Comparison of ENCODE assay signal across 17 cellular contexts in genomic region chr20:33788351-33789049, GRCh38. TPM values are rescaled to one million over a fixed set of nuclear protein-coding genes. Genes with fewer than 3 reads are reported as not detected.
DNase-seq lines count a peak whose midpoint lies in the region; ATAC-seq and TF ChIP-seq lines count a peak whose summit lies in the region.
"Had no signal": no experiment of that assay in that cellular context is flagged by ENCODE, and none has a peak within 500 bp of the region (broad histone marks: within the 10 kb centered on the region; RNA-seq: fewer than 3 reads in every experiment).

No MANE protein-coding gene starts in this region.

- H3K4me1 ChIP-seq in mucosa of rectum (ENCODE audit: control insufficient read depth in 2 of 2, insufficient read depth in 2 of 2, low read length in 2 of 2), result peaks cover 22 to 29% of the 10 kb centered on the region in 2 donors
- peaks cover 17 to 22% of the 10 kb centered on the region in 2 donors for H3K4me1 ChIP-seq in thyroid gland

- peak overlapping the region; percentile 88 to 92 for H3K27ac ChIP-seq in mucosa of rectum (ENCODE audit: low read depth in 2 of 2, low read length in 2 of 2)
- peak overlapping the region in 2 of 3 donors; percentile 85 to 86 for H3K27ac ChIP-seq in thyroid gland
- H3K27ac ChIP-seq: ovary had no signal

- DNase-seq in activated CD8-positive, alpha-beta T cell treated with anti-CD3 and anti-CD28 coated beads, Interleukin-2, amount 10 ng/mL, durations not matched to agents 7 days and 5 days, result no peak
- no peak for DNase-seq in activated CD8-positive, alpha-beta T cell treated with anti-CD3 and anti-CD28 coated beads for 36 hours
- DNase-seq in T-helper 17 cell (no peak), thyroid gland (peak; percentile 42 to 58), NCI-H1092 (lab: John Stamatoyannopoulos, UW) (no peak), NCI-H526 treated with DMSO at 0.1 percent for 48 hours (lab: John Stamatoyannopoulos, UW) (no peak)
- DNase-seq: activated CD4-positive, CD25-positive, alpha-beta regulatory T cell; adrenal gland; CD8-positive, alpha-beta memory T cell; gastrocnemius medialis; KG1; NCI-H1436; ovary had no signal

- H3K9ac ChIP-seq in mucosa of rectum (ENCODE audit: low read depth in 1 of 2, low read length in 2 of 2), result no peak overlapping the region

- no peaks in the 10 kb centered on the region for H3K27me3 ChIP-seq in mucosa of rectum (ENCODE audit: control insufficient read depth in 2 of 2, insufficient read depth in 2 of 2, low read length in 2 of 2)
- H3K27me3 ChIP-seq in thyroid gland, result no peaks in the 10 kb centered on the region
- H3K27me3 ChIP-seq: adrenal gland, gastrocnemius medialis, ovary had no signal

- no peaks in the 10 kb centered on the region for H3K27me3 Mint-ChIP-seq in activated CD8-positive, alpha-beta T cell treated with anti-CD3 and anti-CD28 coated beads, Interleukin-2, amount 10 ng/mL, durations not matched to agents 7 days and 5 days (ENCODE audit: low read depth)
- no peaks in the 10 kb centered on the region for H3K27me3 Mint-ChIP-seq in activated CD8-positive, alpha-beta T cell treated with anti-CD3 and anti-CD28 coated beads for 36 hours
- no peaks in the 10 kb centered on the region for H3K27me3 Mint-ChIP-seq in T-helper 17 cell
- H3K27me3 Mint-ChIP-seq: CD8-positive, alpha-beta memory T cell; memory B cell had no signal

- CTCF ChIA-PET in activated CD8-positive, alpha-beta T cell treated with anti-CD3 and anti-CD28 coated beads, Interleukin-2, amount 10 ng/mL, durations not matched to agents 7 days and 5 days (lab: Charles Lee), result no interaction called here
- CTCF ChIA-PET in activated CD8-positive, alpha-beta T cell treated with anti-CD3 and anti-CD28 coated beads for 36 hours (lab: Charles Lee), result interaction anchor here (0.6 kb wide), 1 partner anchor 307 kb away, joined by 3 read pairs; no protein-coding TSS in a partner anchor

- 80 to 86% methylated on average over 10 to 12 of the region's 12 CpGs for WGBS in thyroid gland, 2 donors

- peaks cover 32% of the 10 kb centered on the region for H3K4me1 Mint-ChIP-seq in activated CD8-positive, alpha-beta T cell treated with anti-CD3 and anti-CD28 coated beads, Interleukin-2, amount 10 ng/mL, durations not matched to agents 7 days and 5 days (ENCODE audit: low read depth)
- H3K4me1 Mint-ChIP-seq in activated CD8-positive, alpha-beta T cell treated with anti-CD3 and anti-CD28 coated beads for 36 hours (ENCODE audit: low read depth), result peaks cover 10% of the 10 kb centered on the region
- peaks cover 17% of the 10 kb centered on the region for H3K4me1 Mint-ChIP-seq in T-helper 17 cell

- H3K36me3 Mint-ChIP-seq in activated CD8-positive, alpha-beta T cell treated with anti-CD3 and anti-CD28 coated beads, Interleukin-2, amount 10 ng/mL, durations not matched to agents 7 days and 5 days (ENCODE audit: low read depth), result no peaks in the 10 kb centered on the region
- peaks cover 5% of the 10 kb centered on the region for H3K36me3 Mint-ChIP-seq in activated CD8-positive, alpha-beta T cell treated with anti-CD3 and anti-CD28 coated beads for 36 hours (ENCODE audit: low read depth)
- H3K36me3 Mint-ChIP-seq in T-helper 17 cell (ENCODE audit: low read depth), result peaks cover 5% of the 10 kb centered on the region

- intact Hi-C loops in activated CD8-positive, alpha-beta T cell treated with anti-CD3 and anti-CD28 coated beads for 36 hours (cut with micrococcal nuclease), result no loop called here
- intact Hi-C loops in thyroid gland (cut with DNase I), result no loop called here

- peaks cover 0 to 4% of the 10 kb centered on the region in 2 donors for H3K36me3 ChIP-seq in mucosa of rectum (ENCODE audit: control insufficient read depth in 2 of 2, insufficient read depth in 2 of 2, low read length in 2 of 2)
- no peaks in the 10 kb centered on the region for H3K36me3 ChIP-seq in thyroid gland
- H3K36me3 ChIP-seq: gastrocnemius medialis, ovary had no signal

- H3K9me3 Mint-ChIP-seq in activated CD8-positive, alpha-beta T cell treated with anti-CD3 and anti-CD28 coated beads, Interleukin-2, amount 10 ng/mL, durations not matched to agents 7 days and 5 days (ENCODE audit: insufficient read depth), result no peaks in the 10 kb centered on the region
- H3K9me3 Mint-ChIP-seq in activated CD8-positive, alpha-beta T cell treated with anti-CD3 and anti-CD28 coated beads for 36 hours, result no peaks in the 10 kb centered on the region
- H3K9me3 Mint-ChIP-seq: CD8-positive, alpha-beta memory T cell; memory B cell had no signal

- TF ChIP-seq CTCF in activated CD8-positive, alpha-beta T cell treated with anti-CD3 and anti-CD28 coated beads for 36 hours (IDR thresholded peaks at IDR 0.05), result no peak
- no peak for TF ChIP-seq CTCF in thyroid gland (IDR thresholded peaks at IDR 0.05)

- no peak for ATAC-seq in activated CD8-positive, alpha-beta T cell treated with anti-CD3 and anti-CD28 coated beads, Interleukin-2, amount 10 ng/mL, durations not matched to agents 7 days and 5 days
- ATAC-seq in activated CD8-positive, alpha-beta T cell treated with anti-CD3 and anti-CD28 coated beads for 36 hours, result no peak
- no peak for ATAC-seq in T-helper 17 cell
- ATAC-seq in GM19397 (IDR thresholded peaks at IDR 0.05; ENCODE audit: unreplicated experiment), result no peak

- no peak for TF ChIP-seq POLR2A in thyroid gland (IDR thresholded peaks at IDR 0.05)

- POLR2A ChIA-PET in activated CD8-positive, alpha-beta T cell treated with anti-CD3 and anti-CD28 coated beads, Interleukin-2, amount 10 ng/mL, durations not matched to agents 7 days and 5 days (lab: Charles Lee), result no interaction called here
- POLR2A ChIA-PET in activated CD8-positive, alpha-beta T cell treated with anti-CD3 and anti-CD28 coated beads for 36 hours (lab: Charles Lee), result interaction anchor here (0.6 kb wide), 1 partner anchor 998 kb away, joined by 3 read pairs; no protein-coding TSS in a partner anchor

- H3K4me3 ChIP-seq in mucosa of rectum (ENCODE audit: low read length in 2 of 2) (no peak overlapping the region), thyroid gland (replicated peaks in 1 of 3) (no peak overlapping the region)
- H3K4me3 ChIP-seq: adrenal gland, gastrocnemius medialis, GM12878, ovary had no signal

- H3K4me3 Mint-ChIP-seq in activated CD8-positive, alpha-beta T cell treated with anti-CD3 and anti-CD28 coated beads, Interleukin-2, amount 10 ng/mL, durations not matched to agents 7 days and 5 days, result no peak overlapping the region
- no peak overlapping the region for H3K4me3 Mint-ChIP-seq in activated CD8-positive, alpha-beta T cell treated with anti-CD3 and anti-CD28 coated beads for 36 hours
- no peak overlapping the region for H3K4me3 Mint-ChIP-seq in T-helper 17 cell
- H3K4me3 Mint-ChIP-seq: memory B cell had no signal

- peak overlapping the region; percentile 74 for H3K27ac Mint-ChIP-seq in activated CD8-positive, alpha-beta T cell treated with anti-CD3 and anti-CD28 coated beads, Interleukin-2, amount 10 ng/mL, durations not matched to agents 7 days and 5 days
- no peak overlapping the region for H3K27ac Mint-ChIP-seq in activated CD8-positive, alpha-beta T cell treated with anti-CD3 and anti-CD28 coated beads for 36 hours
- H3K27ac Mint-ChIP-seq in T-helper 17 cell, result peak overlapping the region; percentile 43
- H3K27ac Mint-ChIP-seq: memory B cell had no signal

- H3K9me3 ChIP-seq in T-helper 17 cell (ENCODE audit: control insufficient read depth, low read length, poor library complexity, severe bottlenecking) (no peaks in the 10 kb centered on the region), mucosa of rectum (ENCODE audit: control insufficient read depth in 2 of 2, low read length in 2 of 2) (no peaks in the 10 kb centered on the region), thyroid gland (no peaks in the 10 kb centered on the region)
- H3K9me3 ChIP-seq: adrenal gland, gastrocnemius medialis, ovary had no signal

RNA-seq across cellular contexts. Expression of gene CHMP4B, which starts 22.6 kb away (rescaled TPM):
- total RNA-seq in activated CD8-positive, alpha-beta T cell treated with anti-CD3 and anti-CD28 coated beads, Interleukin-2, amount 10 ng/mL, durations not matched to agents 7 days and 5 days, result 10 to 100 TPM; 86.7 to 93.2 TPM
- total RNA-seq in activated CD8-positive, alpha-beta T cell treated with anti-CD3 and anti-CD28 coated beads for 36 hours, result 10 to 100 TPM; 82.0 to 82.9 TPM
- total RNA-seq in T-helper 17 cell, result 10 to 100 TPM; 48.6 to 50.6 TPM
- total RNA-seq in thyroid gland, result 10 to 100 TPM; 70.3 to 93.5 (median 85.7) TPM

RNA-seq across cellular contexts. Expression of gene ZNF341, which starts 56.7 kb away (rescaled TPM):
- total RNA-seq in activated CD8-positive, alpha-beta T cell treated with anti-CD3 and anti-CD28 coated beads, Interleukin-2, amount 10 ng/mL, durations not matched to agents 7 days and 5 days, result 1 to 10 TPM; 4.7 to 5.2 TPM
- total RNA-seq in activated CD8-positive, alpha-beta T cell treated with anti-CD3 and anti-CD28 coated beads for 36 hours, result 1 to 10 TPM; 4.3 to 5.0 TPM
- total RNA-seq in T-helper 17 cell (1 to 10 TPM; 4.0 to 4.2 TPM), thyroid gland (1 to 10 TPM; 1.1 to 3.5 (median 2.8) TPM)

Comparison
In these comparisons a context has a peak if more than half of its experiments do, and no peak if none do; other contexts are left out.
1. DNase-seq: peak in thyroid gland (2 of 2); none in activated CD8-positive, alpha-beta T cell treated with anti-CD3 and anti-CD28 coated beads, Interleukin-2, amount 10 ng/mL, durations not matched to agents 7 days and 5 days (single experiment), activated CD8-positive, alpha-beta T cell treated with anti-CD3 and anti-CD28 coated beads for 36 hours (single experiment), T-helper 17 cell (0 of 3), NCI-H1092 (single experiment) and NCI-H526 treated with DMSO at 0.1 percent for 48 hours (single experiment).